Comparison of ENCODE assay signal across 1 cellular context in the genomic region with DNA sequence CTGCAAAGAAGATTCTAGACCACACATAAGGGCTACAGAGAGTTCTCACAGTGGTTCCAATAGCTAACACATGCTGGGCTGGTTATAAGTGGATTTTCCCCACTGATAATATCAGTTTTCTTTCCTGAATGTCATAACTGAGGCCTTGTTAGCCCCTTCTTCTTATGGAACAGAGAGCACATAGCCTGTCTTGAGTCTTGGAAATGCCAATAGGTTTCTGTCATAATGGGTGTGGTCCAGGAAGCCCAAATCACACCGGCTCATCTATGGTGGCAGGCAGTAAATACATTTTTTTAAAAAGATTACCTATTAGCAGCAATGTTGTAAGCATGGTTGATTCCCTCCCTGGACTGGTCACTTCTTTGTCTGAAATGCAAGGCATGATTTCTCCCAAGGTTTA.
TF ChIP-seq lines count a peak whose summit lies in the region.

No MANE protein-coding gene starts in this region.

TF ChIP-seq in K562, 482 proteins besides CTCF, POLR2A, EP300 and RAD21:
- TF ChIP-seq NFXL1 (CRISPR knock-in tag; IDR thresholded peaks at IDR 0.05): no peak
- no peak for TF ChIP-seq ZFP30 (CRISPR knock-in tag; IDR thresholded peaks at IDR 0.05; ENCODE audit: borderline replicate concordance)
- no peak for TF ChIP-seq ZNF75A (CRISPR knock-in tag; IDR thresholded peaks at IDR 0.05)
- no peak for TF ChIP-seq CHCHD3 (CRISPR knock-in tag; IDR thresholded peaks at IDR 0.05)
- TF ChIP-seq, protein P1, sequence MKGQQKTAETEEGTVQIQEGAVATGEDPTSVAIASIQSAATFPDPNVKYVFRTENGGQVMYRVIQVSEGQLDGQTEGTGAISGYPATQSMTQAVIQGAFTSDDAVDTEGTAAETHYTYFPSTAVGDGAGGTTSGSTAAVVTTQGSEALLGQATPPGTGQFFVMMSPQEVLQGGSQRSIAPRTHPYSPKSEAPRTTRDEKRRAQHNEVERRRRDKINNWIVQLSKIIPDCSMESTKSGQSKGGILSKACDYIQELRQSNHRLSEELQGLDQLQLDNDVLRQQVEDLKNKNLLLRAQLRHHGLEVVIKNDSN (CRISPR knock-in tag; IDR thresholded peaks at IDR 0.05): no peak
- TF ChIP-seq, protein P2, sequence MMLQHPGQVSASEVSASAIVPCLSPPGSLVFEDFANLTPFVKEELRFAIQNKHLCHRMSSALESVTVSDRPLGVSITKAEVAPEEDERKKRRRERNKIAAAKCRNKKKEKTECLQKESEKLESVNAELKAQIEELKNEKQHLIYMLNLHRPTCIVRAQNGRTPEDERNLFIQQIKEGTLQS (IDR thresholded peaks at IDR 0.05): peak; percentile 34; the same call in 1 of the 2 replicates
- TF ChIP-seq, protein P2 (CRISPR knock-in tag; conservative IDR thresholded peaks at IDR 0.05): no peak
- TF ChIP-seq FOXM1 (IDR thresholded peaks at IDR 0.05; ENCODE audit: low read depth): no peak
- TF ChIP-seq FOXM1 (CRISPR knock-in tag; IDR thresholded peaks at IDR 0.05; ENCODE audit: low read depth): no peak
- no peak for TF ChIP-seq BRD9 (IDR thresholded peaks at IDR 0.05; ENCODE audit: low read depth, partially characterized antibody)
- peak; percentile 12; the same call in 1 of the 2 replicates for TF ChIP-seq JUND (IDR thresholded peaks at IDR 0.05; ENCODE audit: borderline replicate concordance, low read depth, low read length)
- TF ChIP-seq JUND (tag; IDR thresholded peaks at IDR 0.05; ENCODE audit: borderline replicate concordance, low read depth, low read length): no peak; the same call in 2 of the 3 replicates
- no peak for TF ChIP-seq KLF6 (CRISPR knock-in tag; IDR thresholded peaks at IDR 0.05; ENCODE audit: borderline replicate concordance)
- TF ChIP-seq, protein P3, sequence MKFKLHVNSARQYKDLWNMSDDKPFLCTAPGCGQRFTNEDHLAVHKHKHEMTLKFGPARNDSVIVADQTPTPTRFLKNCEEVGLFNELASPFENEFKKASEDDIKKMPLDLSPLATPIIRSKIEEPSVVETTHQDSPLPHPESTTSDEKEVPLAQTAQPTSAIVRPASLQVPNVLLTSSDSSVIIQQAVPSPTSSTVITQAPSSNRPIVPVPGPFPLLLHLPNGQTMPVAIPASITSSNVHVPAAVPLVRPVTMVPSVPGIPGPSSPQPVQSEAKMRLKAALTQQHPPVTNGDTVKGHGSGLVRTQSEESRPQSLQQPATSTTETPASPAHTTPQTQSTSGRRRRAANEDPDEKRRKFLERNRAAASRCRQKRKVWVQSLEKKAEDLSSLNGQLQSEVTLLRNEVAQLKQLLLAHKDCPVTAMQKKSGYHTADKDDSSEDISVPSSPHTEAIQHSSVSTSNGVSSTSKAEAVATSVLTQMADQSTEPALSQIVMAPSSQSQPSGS (CRISPR knock-in tag; IDR thresholded peaks at IDR 0.05): no peak
- TF ChIP-seq NR2C1 (IDR thresholded peaks at IDR 0.05): no peak
- no peak for TF ChIP-seq NR2C1 (tag; IDR thresholded peaks at IDR 0.05)
